9 cellular contexts compared by ENCODE assay signal in the genomic region with DNA sequence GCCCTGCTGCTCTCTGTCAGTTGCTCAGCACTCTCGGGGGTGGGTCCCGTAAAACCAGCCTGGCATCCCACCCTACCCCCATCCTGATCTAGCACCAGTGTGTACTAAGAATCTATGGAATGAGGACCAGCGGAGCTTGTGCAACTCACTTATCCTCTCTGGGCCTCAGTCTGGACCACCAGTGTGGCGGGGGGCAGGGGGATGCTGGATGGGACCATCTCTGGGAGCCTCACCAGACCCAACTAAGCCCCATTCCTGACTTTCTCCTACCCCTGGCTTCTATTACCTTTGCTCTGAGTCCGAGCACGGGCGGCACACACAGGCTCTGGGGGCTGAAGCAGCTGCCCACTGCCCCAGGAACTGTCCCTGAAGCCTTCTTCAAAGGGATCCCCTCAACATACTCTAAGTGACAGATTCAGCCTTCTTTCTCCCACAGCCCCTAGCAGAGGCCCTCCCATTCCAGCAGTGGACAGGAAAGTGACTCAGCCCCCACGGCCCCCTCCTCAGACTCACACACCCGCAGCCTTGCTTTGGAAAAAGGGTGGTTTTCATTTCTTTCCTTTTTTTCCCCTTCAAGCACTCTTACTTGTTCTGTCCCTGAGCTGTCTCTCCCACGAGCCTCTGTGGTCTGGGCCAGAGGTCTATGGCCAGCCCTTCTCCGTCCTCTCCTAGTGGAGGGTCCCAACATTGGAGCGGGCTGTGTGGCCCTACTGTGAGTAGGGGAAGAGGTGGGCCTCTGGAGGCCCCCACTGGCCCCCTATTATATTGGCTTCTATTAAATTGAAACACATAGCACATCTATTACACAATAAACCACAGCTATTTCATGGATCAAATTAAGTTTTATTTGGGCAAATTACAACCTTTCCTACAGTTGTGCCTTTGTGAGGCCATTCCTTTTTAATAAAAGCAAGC.
DNase-seq lines count a peak whose midpoint lies in the region; ATAC-seq lines count a peak whose summit lies in the region.
"Had no signal": no experiment of that assay in that cellular context is flagged by ENCODE, and none has a peak within 500 bp of the region (broad histone marks: within the 10 kb centered on the region; RNA-seq: fewer than 3 reads in every experiment).

No MANE protein-coding gene starts in this region.

- DNase-seq in NOMO-1 treated with DMSO at 0.1 percent for 48 hours (lab: John Stamatoyannopoulos, UW; ENCODE audit: unreplicated experiment): peak; percentile 2
- DNase-seq in NOMO-1 (lab: John Stamatoyannopoulos, UW; ENCODE audit: unreplicated experiment in 2 of 2): no peak
- DNase-seq in aorta: no peak
- no peak for DNase-seq in Kasumi-1 (lab: John Stamatoyannopoulos, UW)
- DNase-seq in activated naive CD4-positive, alpha-beta T cell treated with anti-CD3 and anti-CD28 coated beads, Interleukin-2, amount 50 U/mL, for 16 hours: no peak
- DNase-seq in T-helper 9 cell: no peak
- DNase-seq: activated naive CD8-positive, alpha-beta T cell treated with anti-CD3 and anti-CD28 coated beads, Interleukin-2, amount 50 U/mL, for 24 hours had no signal

- H3K9me3 ChIP-seq in duodenal mucosa (ENCODE audit: control insufficient read depth in 1 of 2, low read length in 2 of 2): no peaks in the 10 kb centered on the region
- H3K9me3 ChIP-seq in muscle layer of colon (ENCODE audit: low read length): no peaks in the 10 kb centered on the region
- no peaks in the 10 kb centered on the region for H3K9me3 ChIP-seq in aorta (ENCODE audit: control insufficient read depth, low read length)

- H3K4me1 ChIP-seq in duodenal mucosa (ENCODE audit: control insufficient read depth in 1 of 2, insufficient read depth in 2 of 2, low read length in 2 of 2): peaks cover 16 to 19% of the 10 kb centered on the region in 2 donors
- peaks cover 25% of the 10 kb centered on the region for H3K4me1 ChIP-seq in muscle layer of colon (ENCODE audit: insufficient read depth, low read length)
- H3K4me1 ChIP-seq in aorta (ENCODE audit: control insufficient read depth in 1 of 2, insufficient read depth in 2 of 2, low read length in 2 of 2): peaks cover 0 to 3% of the 10 kb centered on the region in 2 donors

- 69 to 70% methylated on average over 12 of the region's 12 CpGs for WGBS in aorta, 2 donors

- no peaks in the 10 kb centered on the region for H3K36me3 ChIP-seq in duodenal mucosa (ENCODE audit: control insufficient read depth in 1 of 2, insufficient read depth in 2 of 2, low read length in 2 of 2)
- no peaks in the 10 kb centered on the region for H3K36me3 ChIP-seq in muscle layer of colon (ENCODE audit: insufficient read depth, low read length)
- no peaks in the 10 kb centered on the region for H3K36me3 ChIP-seq in aorta (ENCODE audit: control insufficient read depth in 1 of 2, insufficient read depth in 2 of 2, low read length in 1 of 2)

- H3K4me3 ChIP-seq in duodenal mucosa (ENCODE audit: low read depth in 1 of 2, low read length in 2 of 2): no peak overlapping the region
- peak overlapping the region in 1 of 2 donors; percentile 13 for H3K4me3 ChIP-seq in muscle layer of colon (ENCODE audit: low read depth in 1 of 2, low read length in 2 of 2)
- no peak overlapping the region for H3K4me3 ChIP-seq in aorta (ENCODE audit: low read length in 2 of 2)

- H3K27ac ChIP-seq in duodenal mucosa (ENCODE audit: low read depth, low read length) (peak overlapping the region; percentile 15), muscle layer of colon (ENCODE audit: low read depth, low read length) (peak overlapping the region; percentile 73), aorta (ENCODE audit: low read depth in 1 of 2, low read length in 2 of 2) (peak overlapping the region in 1 of 2 donors; percentile 74)

- intact Hi-C loops in aorta (cut with DNase I): loop anchor here (5.0 kb wide), 2 partner anchors 35 to 40 kb away; no protein-coding TSS in a partner anchor

- no peaks in the 10 kb centered on the region for H3K27me3 ChIP-seq in duodenal mucosa (ENCODE audit: control insufficient read depth in 1 of 2, insufficient read depth in 2 of 2, low read length in 2 of 2)
- H3K27me3 ChIP-seq in muscle layer of colon (ENCODE audit: control insufficient read depth in 1 of 2, insufficient read depth in 2 of 2, low read length in 2 of 2): no peaks in the 10 kb centered on the region
- H3K27me3 ChIP-seq in aorta (ENCODE audit: control insufficient read depth in 1 of 2, insufficient read depth in 2 of 2, low read length in 1 of 2): no peaks in the 10 kb centered on the region

- H3K9ac ChIP-seq in duodenal mucosa (ENCODE audit: low read depth in 1 of 2, low read length in 2 of 2): no peak overlapping the region
- H3K9ac ChIP-seq in muscle layer of colon (ENCODE audit: low read length): no peak overlapping the region

- peak; percentile 37 for ATAC-seq in aorta (ENCODE audit: low FRiP score)
- ATAC-seq: activated naive CD8-positive, alpha-beta T cell treated with anti-CD3 and anti-CD28 coated beads, Interleukin-2, amount 50 U/mL, for 24 hours had no signal
